Comparison of ENCODE assay signal across 9 cellular contexts in the genomic region with DNA sequence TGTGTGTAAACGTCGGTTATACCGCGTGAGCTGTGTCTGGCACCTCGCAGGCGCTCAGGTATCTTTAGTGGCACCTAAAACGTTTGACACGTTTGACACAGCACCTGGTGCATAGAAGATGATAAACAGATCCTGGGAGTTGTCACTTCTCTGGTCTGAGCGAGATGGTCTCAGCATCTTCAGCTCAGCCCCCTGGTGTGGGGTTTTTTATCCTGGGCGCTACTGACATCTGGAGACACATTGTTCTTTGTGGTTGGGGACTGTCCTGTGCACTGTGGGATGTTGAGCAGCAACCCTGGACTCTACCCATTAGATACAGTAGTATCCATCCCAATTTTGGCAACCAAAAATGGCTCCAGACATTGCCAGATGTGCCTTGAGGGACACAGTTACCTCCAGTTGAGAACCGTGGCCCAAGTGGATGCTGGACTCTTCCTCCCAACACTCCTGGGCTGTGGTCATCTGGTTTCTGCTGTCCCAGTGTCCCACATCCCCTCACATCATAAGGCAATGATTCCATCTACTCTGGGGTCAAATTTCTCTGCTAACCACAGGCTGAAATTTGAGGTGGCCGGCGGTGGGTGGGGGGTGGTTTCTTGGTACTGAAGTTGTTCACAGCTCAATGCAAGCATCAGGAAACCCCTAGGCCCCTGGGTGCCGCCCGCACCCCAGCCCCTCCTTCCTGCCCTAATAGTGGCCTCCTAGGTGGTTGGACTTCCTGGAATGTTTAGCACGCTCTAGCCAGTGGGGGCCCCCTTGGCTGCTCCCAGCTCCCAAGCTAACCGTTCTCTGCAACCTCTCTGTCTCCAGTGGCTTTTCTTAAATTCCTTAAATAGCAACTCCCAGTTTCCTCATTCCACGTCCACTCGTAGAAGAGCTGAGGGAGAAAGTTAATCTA.
A peak's percentile ranks its signal among the peaks of the same experiment; 100 is the strongest.
DNase-seq lines count a peak whose midpoint lies in the region; ATAC-seq, FAIRE-seq and TF ChIP-seq lines count a peak whose summit lies in the region.
"Had no signal": no experiment of that assay in that cellular context is flagged by ENCODE, and none has a peak within 500 bp of the region (broad histone marks: within the 10 kb centered on the region; RNA-seq: fewer than 3 reads in every experiment).

No MANE protein-coding gene starts in this region.

- H2AFZ ChIP-seq in fibroblast of lung (ENCODE audit: low read length) = no peak overlapping the region

- no peak overlapping the region for H3K9ac ChIP-seq in NT2/D1 (ENCODE audit: insufficient read length, low read depth)
- no peak overlapping the region for H3K9ac ChIP-seq in fibroblast of lung (ENCODE audit: insufficient read depth, low read length)

- no peaks in the 10 kb centered on the region for H4K20me1 ChIP-seq in fibroblast of lung (ENCODE audit: control insufficient read depth, extremely low read depth, insufficient read depth, low read length)

- H3K9me3 ChIP-seq in NT2/D1 (ENCODE audit: insufficient read depth, low read length) (no peaks in the 10 kb centered on the region), fibroblast of lung (ENCODE audit: control insufficient read depth, insufficient read depth, low read depth, low read length) (no peaks in the 10 kb centered on the region), pancreas (no peaks in the 10 kb centered on the region), aorta (ENCODE audit: control insufficient read depth, low read length) (no peaks in the 10 kb centered on the region)

- TF ChIP-seq CTCF in fibroblast of lung (conservative IDR thresholded peaks at IDR 0.05 in 1 of 2, IDR thresholded peaks at IDR 0.05 in 1 of 2; ENCODE audit: low read depth in 1 of 2, low read length in 2 of 2) (no peak), pancreas (IDR thresholded peaks at IDR 0.05) (no peak)

- peak; percentile 69 for DNase-seq in ELR (ENCODE audit: low read depth)
- peak; percentile 60 for DNase-seq in NT2/D1 (ENCODE audit: low read depth, low spot score)
- DNase-seq in fibroblast of lung (ENCODE audit: low read depth in 2 of 2) = peak; percentile 79 to 97
- peak in 4 of 6 donors; percentile 65 to 80 (median 70) for DNase-seq in pancreas
- no peak for DNase-seq in middle frontal gyrus (ENCODE audit: extremely low spot score, low spot score)
- no peak for DNase-seq in NCI-H82 treated with DMSO at 0.1 percent for 48 hours (lab: John Stamatoyannopoulos, UW; ENCODE audit: unreplicated experiment)
- no peak for DNase-seq in aorta
- no peak for DNase-seq in NCI-H1048 (lab: John Stamatoyannopoulos, UW)
- DNase-seq: NCI-H446 treated with DMSO at 0.1 percent for 48 hours had no signal

- peak overlapping the region; percentile 63 for H3K27ac ChIP-seq in fibroblast of lung (ENCODE audit: insufficient read depth, low read length)
- H3K27ac ChIP-seq in pancreas = peak overlapping the region; percentile 51 to 70 (median 58)
- H3K27ac ChIP-seq in aorta (ENCODE audit: low read depth in 1 of 2, low read length in 2 of 2) = peak overlapping the region in 1 of 2 donors; percentile 91

- WGBS in pancreas, 2 donors = 68 to 70% methylated on average over 19 of the region's 19 CpGs
- whole genome bisulfite sequencing in aorta, 2 donors = 49 to 53% methylated on average over 19 of the region's 19 CpGs

- intact Hi-C loops in pancreas (cut with DNase I) (no loop called here), aorta (cut with DNase I) (loop anchor here in 1 of 2 donors (5.0 kb wide), 1 partner anchor 122 kb away; no protein-coding TSS in a partner anchor)

- H3K36me3 ChIP-seq in NT2/D1 (ENCODE audit: insufficient read depth, insufficient read length, low read length) (peaks cover 63% of the 10 kb centered on the region), fibroblast of lung (ENCODE audit: control insufficient read depth, insufficient read depth, low read length) (peaks cover 33% of the 10 kb centered on the region), pancreas (peaks cover 0 to 8% (median 0%) of the 10 kb centered on the region in 3 donors), aorta (ENCODE audit: control insufficient read depth in 1 of 2, insufficient read depth in 2 of 2, low read length in 1 of 2) (peaks cover 3 to 4% of the 10 kb centered on the region in 2 donors)

- H3K4me2 ChIP-seq in fibroblast of lung (ENCODE audit: extremely low read depth, insufficient read depth, low read length) = peak overlapping the region; percentile 30

- H3K4me3 ChIP-seq in NT2/D1 (ENCODE audit: insufficient read length, low read depth) (no peak overlapping the region), fibroblast of lung (replicated peaks in 1 of 4; ENCODE audit: control extremely low read depth in 1 of 4, insufficient read depth in 1 of 4, low read depth in 3 of 4, low read length in 4 of 4) (no peak overlapping the region), pancreas (no peak overlapping the region), aorta (ENCODE audit: low read length in 2 of 2) (no peak overlapping the region)

- ATAC-seq in pancreas (peak; percentile 52 to 81 (median 62)), aorta (ENCODE audit: low FRiP score) (no peak)

- H3K79me2 ChIP-seq in fibroblast of lung (ENCODE audit: control insufficient read depth, insufficient read depth, low read length) = no peaks in the 10 kb centered on the region

- FAIRE-seq in pancreas (lab: Jason Lieb, UNC) = no peak

- H3K4me1 ChIP-seq in NT2/D1 (ENCODE audit: insufficient read depth, insufficient read length) (peaks cover 10% of the 10 kb centered on the region), fibroblast of lung (ENCODE audit: control insufficient read depth, extremely low read depth, insufficient read depth, low read length) (peaks cover 30% of the 10 kb centered on the region), pancreas (peaks cover 10 to 24% (median 20%) of the 10 kb centered on the region in 3 donors), aorta (ENCODE audit: control insufficient read depth in 1 of 2, insufficient read depth in 2 of 2, low read length in 2 of 2) (peaks cover 3 to 11% of the 10 kb centered on the region in 2 donors)

- H3K27me3 ChIP-seq in NT2/D1 (ENCODE audit: insufficient read depth, insufficient read length) (no peaks in the 10 kb centered on the region), fibroblast of lung (ENCODE audit: control insufficient read depth, insufficient read depth, low read length) (no peaks in the 10 kb centered on the region), pancreas (no peaks in the 10 kb centered on the region), aorta (ENCODE audit: control insufficient read depth in 1 of 2, insufficient read depth in 2 of 2, low read length in 1 of 2) (no peaks in the 10 kb centered on the region)

Comparison
In these comparisons a context has a peak if more than half of its experiments do, and no peak if none do; other contexts are left out.
1. DNase-seq: peak in ELR (single experiment), NT2/D1 (single experiment), fibroblast of lung (2 of 2) and pancreas (4 of 6); none in middle frontal gyrus (single experiment), NCI-H82 treated with DMSO at 0.1 percent for 48 hours (single experiment), aorta (0 of 2) and NCI-H1048 (single experiment).